ENCODE assay signal across 1 cellular context in the genomic region with DNA sequence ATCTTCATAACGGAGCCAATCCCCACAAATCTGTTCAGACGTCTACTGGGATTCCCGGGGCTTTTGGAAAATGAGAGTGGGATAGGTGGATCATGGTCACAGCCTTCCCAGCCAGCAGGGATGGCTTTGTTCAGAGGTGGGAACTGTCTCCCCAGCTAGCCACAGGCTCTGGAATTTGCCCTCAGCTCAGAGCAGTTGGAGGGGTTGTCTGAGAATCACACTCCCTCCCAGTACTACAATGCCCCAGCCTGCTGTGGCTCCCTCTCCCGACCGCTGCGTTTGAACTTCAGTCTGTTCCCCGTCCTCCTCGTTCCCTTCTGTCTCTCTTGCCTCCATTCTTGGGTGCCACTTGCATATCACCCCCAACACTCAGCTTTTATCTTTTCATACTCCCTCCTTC.
TF ChIP-seq lines count a peak whose summit lies in the region.

No MANE protein-coding gene starts in this region.

TF ChIP-seq in GM23338, 12 proteins besides CTCF, POLR2A, EP300 and RAD21 (continued from another document):
- TF ChIP-seq, protein P1, sequence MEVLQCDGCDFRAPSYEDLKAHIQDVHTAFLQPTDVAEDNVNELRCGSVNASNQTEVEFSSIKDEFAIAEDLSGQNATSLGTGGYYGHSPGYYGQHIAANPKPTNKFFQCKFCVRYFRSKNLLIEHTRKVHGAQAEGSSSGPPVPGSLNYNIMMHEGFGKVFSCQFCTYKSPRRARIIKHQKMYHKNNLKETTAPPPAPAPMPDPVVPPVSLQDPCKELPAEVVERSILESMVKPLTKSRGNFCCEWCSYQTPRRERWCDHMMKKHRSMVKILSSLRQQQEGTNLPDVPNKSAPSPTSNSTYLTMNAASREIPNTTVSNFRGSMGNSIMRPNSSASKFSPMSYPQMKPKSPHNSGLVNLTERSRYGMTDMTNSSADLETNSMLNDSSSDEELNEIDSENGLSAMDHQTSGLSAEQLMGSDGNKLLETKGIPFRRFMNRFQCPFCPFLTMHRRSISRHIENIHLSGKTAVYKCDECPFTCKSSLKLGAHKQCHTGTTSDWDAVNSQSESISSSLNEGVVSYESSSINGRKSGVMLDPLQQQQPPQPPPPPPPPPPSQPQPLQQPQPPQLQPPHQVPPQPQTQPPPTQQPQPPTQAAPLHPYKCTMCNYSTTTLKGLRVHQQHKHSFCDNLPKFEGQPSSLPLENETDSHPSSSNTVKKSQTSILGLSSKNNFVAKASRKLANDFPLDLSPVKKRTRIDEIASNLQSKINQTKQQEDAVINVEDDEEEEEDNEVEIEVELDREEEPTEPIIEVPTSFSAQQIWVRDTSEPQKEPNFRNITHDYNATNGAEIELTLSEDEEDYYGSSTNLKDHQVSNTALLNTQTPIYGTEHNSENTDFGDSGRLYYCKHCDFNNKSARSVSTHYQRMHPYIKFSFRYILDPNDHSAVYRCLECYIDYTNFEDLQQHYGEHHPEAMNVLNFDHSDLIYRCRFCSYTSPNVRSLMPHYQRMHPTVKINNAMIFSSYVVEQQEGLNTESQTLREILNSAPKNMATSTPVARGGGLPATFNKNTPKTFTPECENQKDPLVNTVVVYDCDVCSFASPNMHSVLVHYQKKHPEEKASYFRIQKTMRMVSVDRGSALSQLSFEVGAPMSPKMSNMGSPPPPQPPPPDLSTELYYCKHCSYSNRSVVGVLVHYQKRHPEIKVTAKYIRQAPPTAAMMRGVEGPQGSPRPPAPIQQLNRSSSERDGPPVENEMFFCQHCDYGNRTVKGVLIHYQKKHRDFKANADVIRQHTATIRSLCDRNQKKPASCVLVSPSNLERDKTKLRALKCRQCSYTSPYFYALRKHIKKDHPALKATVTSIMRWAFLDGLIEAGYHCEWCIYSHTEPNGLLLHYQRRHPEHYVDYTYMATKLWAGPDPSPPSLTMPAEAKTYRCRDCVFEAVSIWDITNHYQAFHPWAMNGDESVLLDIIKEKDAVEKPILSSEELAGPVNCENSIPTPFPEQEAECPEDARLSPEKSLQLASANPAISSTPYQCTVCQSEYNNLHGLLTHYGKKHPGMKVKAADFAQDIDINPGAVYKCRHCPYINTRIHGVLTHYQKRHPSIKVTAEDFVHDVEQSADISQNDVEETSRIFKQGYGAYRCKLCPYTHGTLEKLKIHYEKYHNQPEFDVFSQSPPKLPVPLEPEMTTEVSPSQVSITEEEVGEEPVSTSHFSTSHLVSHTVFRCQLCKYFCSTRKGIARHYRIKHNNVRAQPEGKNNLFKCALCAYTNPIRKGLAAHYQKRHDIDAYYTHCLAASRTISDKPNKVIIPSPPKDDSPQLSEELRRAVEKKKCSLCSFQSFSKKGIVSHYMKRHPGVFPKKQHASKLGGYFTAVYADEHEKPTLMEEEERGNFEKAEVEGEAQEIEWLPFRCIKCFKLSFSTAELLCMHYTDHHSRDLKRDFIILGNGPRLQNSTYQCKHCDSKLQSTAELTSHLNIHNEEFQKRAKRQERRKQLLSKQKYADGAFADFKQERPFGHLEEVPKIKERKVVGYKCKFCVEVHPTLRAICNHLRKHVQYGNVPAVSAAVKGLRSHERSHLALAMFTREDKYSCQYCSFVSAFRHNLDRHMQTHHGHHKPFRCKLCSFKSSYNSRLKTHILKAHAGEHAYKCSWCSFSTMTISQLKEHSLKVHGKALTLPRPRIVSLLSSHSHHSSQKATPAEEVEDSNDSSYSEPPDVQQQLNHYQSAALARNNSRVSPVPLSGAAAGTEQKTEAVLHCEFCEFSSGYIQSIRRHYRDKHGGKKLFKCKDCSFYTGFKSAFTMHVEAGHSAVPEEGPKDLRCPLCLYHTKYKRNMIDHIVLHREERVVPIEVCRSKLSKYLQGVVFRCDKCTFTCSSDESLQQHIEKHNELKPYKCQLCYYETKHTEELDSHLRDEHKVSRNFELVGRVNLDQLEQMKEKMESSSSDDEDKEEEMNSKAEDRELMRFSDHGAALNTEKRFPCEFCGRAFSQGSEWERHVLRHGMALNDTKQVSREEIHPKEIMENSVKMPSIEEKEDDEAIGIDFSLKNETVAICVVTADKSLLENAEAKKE (CRISPR knock-in tag; IDR thresholded peaks at IDR 0.05), result no peak
- TF ChIP-seq CREB1 (CRISPR knock-in tag; IDR thresholded peaks at IDR 0.05; ENCODE audit: low read depth) (no peak), JUNB (IDR thresholded peaks at IDR 0.05; ENCODE audit: unreplicated experiment) (no peak), EZH2phosphoT487 (IDR thresholded peaks at IDR 0.05; ENCODE audit: unreplicated experiment) (no peak), EZH2 (IDR thresholded peaks at IDR 0.05; ENCODE audit: low read depth, unreplicated experiment) (no peak), POLR2AphosphoS5 (IDR thresholded peaks at IDR 0.05; ENCODE audit: low read depth) (no peak)
- TF ChIP-seq, protein P2, sequence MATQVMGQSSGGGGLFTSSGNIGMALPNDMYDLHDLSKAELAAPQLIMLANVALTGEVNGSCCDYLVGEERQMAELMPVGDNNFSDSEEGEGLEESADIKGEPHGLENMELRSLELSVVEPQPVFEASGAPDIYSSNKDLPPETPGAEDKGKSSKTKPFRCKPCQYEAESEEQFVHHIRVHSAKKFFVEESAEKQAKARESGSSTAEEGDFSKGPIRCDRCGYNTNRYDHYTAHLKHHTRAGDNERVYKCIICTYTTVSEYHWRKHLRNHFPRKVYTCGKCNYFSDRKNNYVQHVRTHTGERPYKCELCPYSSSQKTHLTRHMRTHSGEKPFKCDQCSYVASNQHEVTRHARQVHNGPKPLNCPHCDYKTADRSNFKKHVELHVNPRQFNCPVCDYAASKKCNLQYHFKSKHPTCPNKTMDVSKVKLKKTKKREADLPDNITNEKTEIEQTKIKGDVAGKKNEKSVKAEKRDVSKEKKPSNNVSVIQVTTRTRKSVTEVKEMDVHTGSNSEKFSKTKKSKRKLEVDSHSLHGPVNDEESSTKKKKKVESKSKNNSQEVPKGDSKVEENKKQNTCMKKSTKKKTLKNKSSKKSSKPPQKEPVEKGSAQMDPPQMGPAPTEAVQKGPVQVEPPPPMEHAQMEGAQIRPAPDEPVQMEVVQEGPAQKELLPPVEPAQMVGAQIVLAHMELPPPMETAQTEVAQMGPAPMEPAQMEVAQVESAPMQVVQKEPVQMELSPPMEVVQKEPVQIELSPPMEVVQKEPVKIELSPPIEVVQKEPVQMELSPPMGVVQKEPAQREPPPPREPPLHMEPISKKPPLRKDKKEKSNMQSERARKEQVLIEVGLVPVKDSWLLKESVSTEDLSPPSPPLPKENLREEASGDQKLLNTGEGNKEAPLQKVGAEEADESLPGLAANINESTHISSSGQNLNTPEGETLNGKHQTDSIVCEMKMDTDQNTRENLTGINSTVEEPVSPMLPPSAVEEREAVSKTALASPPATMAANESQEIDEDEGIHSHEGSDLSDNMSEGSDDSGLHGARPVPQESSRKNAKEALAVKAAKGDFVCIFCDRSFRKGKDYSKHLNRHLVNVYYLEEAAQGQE (IDR thresholded peaks at IDR 0.05; ENCODE audit: unreplicated experiment), result no peak
